In the genomic region with DNA sequence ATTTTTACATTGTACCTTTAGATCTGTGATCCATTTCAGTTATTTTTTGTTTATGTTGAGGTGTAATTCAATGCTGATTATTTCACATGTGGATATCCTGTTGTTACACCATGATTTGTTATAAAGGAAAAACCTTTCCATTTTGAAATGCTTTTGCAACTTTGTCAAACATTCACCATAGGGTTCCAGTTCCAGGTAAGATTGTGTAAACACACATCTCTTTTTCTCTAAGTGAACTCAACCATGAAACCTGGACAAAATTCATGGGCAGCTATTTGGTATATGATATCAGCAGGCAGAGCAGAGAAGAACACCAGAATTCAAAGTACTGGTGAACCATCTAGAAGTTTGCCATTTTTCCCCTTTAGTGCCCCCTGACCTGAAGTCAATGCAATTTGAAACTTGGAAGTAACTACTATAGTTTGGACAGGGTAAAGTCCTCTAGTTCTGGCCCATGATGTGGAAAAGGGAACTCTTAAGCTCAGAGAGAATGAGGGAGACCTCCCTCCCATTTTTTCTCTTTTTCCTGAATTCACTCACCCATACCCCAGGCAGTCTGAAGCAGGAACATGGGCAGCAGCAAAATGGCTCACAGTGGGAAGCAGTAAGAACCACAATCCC, we compare ENCODE assay signal across 9 cellular contexts.
"Had no signal": no experiment of that assay in that cellular context is flagged by ENCODE, and none has a peak within 500 bp of the region (broad histone marks: within the 10 kb centered on the region; RNA-seq: fewer than 3 reads in every experiment).

No MANE protein-coding gene starts in this region.

- H3K36me3 ChIP-seq: HAP-1 had no signal

- H3K4me3 ChIP-seq: GM23248, HAP-1, K562 had no signal

- H3K4me1 ChIP-seq: HAP-1 had no signal

- DNase-seq: GM23248, GOT3, H7, HFFc6, IMR-90, KG1 had no signal

- H3K9me3 ChIP-seq: HAP-1 had no signal

- H3K27ac ChIP-seq: GM23248, HL-60 had no signal
